Comparison of ENCODE assay signal across 9 cellular contexts in the genomic region with DNA sequence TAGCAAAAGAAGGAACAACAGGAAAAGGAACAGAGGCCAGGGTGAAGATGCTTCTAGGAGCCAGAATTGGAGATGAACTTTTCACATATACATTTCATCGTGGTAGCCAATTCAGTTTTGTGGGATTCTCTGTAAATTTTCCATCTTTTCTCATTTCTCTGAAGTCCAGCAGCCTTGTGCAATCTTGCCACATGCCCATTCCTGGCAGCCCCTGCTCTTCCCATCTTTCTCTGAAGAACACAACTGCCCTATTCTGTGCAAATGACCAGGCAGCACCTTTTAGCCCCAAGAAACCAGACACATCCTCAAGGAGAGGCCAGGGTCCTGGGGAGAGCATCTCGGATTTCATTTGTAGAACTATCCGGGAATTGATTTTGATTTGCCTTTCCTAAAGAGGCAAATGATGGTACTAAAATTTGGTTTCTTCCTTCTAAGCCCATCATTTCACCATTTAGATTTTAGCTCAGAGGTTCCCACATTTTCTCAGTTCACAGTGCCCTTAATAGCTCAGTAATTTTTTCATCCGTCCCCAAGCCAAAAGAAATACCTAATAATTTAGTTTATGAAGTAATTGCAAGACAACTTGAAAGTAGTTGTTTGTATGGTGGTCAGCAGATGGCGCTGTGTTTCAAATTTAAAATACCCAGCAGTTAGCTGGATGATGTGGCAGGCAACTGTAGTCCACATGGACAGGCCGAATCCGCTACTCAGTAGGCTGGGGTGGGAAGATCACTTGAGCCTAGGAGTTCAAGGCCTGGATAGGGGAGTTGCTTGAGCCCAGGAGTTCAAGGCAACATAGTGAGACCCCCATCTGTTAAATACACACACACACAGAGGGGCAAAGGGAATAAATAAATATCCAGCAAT.
DNase-seq lines count a peak whose midpoint lies in the region; ATAC-seq and TF ChIP-seq lines count a peak whose summit lies in the region.
"Had no signal": no experiment of that assay in that cellular context is flagged by ENCODE, and none has a peak within 500 bp of the region (broad histone marks: within the 10 kb centered on the region; RNA-seq: fewer than 3 reads in every experiment).

No MANE protein-coding gene starts in this region.

- H3K27me3 Mint-ChIP-seq in nephron progenitor cell (ENCODE audit: low read depth, poor library complexity) = no peaks in the 10 kb centered on the region

- no peak overlapping the region for H3K27ac ChIP-seq in suprapubic skin
- H3K27ac ChIP-seq: epithelial cell of prostate had no signal

- DNase-seq in EH (ENCODE audit: low read depth) (peak; percentile 87), HK-2 (ENCODE audit: unreplicated experiment) (peak; percentile 65), NT2/D1 (ENCODE audit: low read depth, low spot score) (peak; percentile 75), activated T-cell treated with anti-CD3 and anti-CD28 coated beads for 48 hours (ENCODE audit: low read depth) (peak; percentile 30), fibroblast of gingiva (ENCODE audit: low read depth) (peak; percentile 82), nephron progenitor cell (peak; percentile 63), suprapubic skin (ENCODE audit: low spot score in 2 of 2) (peak; percentile 76 to 80)

- no peaks in the 10 kb centered on the region for H3K4me1 Mint-ChIP-seq in nephron progenitor cell

- no peaks in the 10 kb centered on the region for H3K9me3 Mint-ChIP-seq in nephron progenitor cell

- TF ChIP-seq POLR2A in suprapubic skin (IDR thresholded peaks at IDR 0.05) = no peak

- TF ChIP-seq CTCF in nephron progenitor cell (IDR thresholded peaks at IDR 0.05) = peak; percentile 59
- TF ChIP-seq CTCF in suprapubic skin (IDR thresholded peaks at IDR 0.05) = peak; percentile 48 to 57

- no peak overlapping the region for H3K4me3 Mint-ChIP-seq in nephron progenitor cell

- H3K4me1 ChIP-seq in NT2/D1 (ENCODE audit: insufficient read depth, insufficient read length) = no peaks in the 10 kb centered on the region
- H3K4me1 ChIP-seq in suprapubic skin = peaks cover 5% of the 10 kb centered on the region

- peak overlapping the region; percentile 54 for H3K27ac Mint-ChIP-seq in nephron progenitor cell

- no peak overlapping the region for H3K9ac ChIP-seq in NT2/D1 (ENCODE audit: insufficient read length, low read depth)

- TF ChIP-seq EP300 in suprapubic skin (IDR thresholded peaks at IDR 0.05) = no peak

- H3K36me3 Mint-ChIP-seq in nephron progenitor cell (ENCODE audit: low read depth) = peaks cover 52% of the 10 kb centered on the region

- ATAC-seq in GM21526 (IDR thresholded peaks at IDR 0.05; ENCODE audit: low FRiP score, unreplicated experiment) = no peak

- H3K4me3 ChIP-seq in NT2/D1 (ENCODE audit: insufficient read length, low read depth) = no peak overlapping the region
- no peak overlapping the region for H3K4me3 ChIP-seq in suprapubic skin

- H3K36me3 ChIP-seq in NT2/D1 (ENCODE audit: insufficient read depth, insufficient read length, low read length) (peaks cover 58% of the 10 kb centered on the region), suprapubic skin (peaks cover 63% of the 10 kb centered on the region)

- H3K9me3 ChIP-seq in NT2/D1 (ENCODE audit: insufficient read depth, low read length) (no peaks in the 10 kb centered on the region), suprapubic skin (no peaks in the 10 kb centered on the region)

- 51% methylated on average over 7 of the region's 7 CpGs for WGBS in suprapubic skin

- H3K27me3 ChIP-seq in NT2/D1 (ENCODE audit: insufficient read depth, insufficient read length) (no peaks in the 10 kb centered on the region), suprapubic skin (no peaks in the 10 kb centered on the region)

Comparison
In these comparisons a context has a peak if more than half of its experiments do, and no peak if none do; other contexts are left out.
1. DNase-seq: peak in every context shown above with its lines; median percentile 87 in EH; 82 in fibroblast of gingiva; 78 in suprapubic skin; 75 in NT2/D1; 65 in HK-2; 63 in nephron progenitor cell; 30 in activated T-cell treated with anti-CD3 and anti-CD28 coated beads for 48 hours.